3 cellular contexts compared by ENCODE assay signal in genomic region chr16:67006930-67007658, GRCh38.
TF ChIP-seq lines count a peak whose summit lies in the region.

No MANE protein-coding gene starts in this region.

TF ChIP-seq in SK-N-SH treated with all-trans-retinoic acid at 6 μM for 48 hours, 23 proteins besides CTCF, POLR2A, EP300 and RAD21 (continues in another document):
- TF ChIP-seq, protein P1, sequence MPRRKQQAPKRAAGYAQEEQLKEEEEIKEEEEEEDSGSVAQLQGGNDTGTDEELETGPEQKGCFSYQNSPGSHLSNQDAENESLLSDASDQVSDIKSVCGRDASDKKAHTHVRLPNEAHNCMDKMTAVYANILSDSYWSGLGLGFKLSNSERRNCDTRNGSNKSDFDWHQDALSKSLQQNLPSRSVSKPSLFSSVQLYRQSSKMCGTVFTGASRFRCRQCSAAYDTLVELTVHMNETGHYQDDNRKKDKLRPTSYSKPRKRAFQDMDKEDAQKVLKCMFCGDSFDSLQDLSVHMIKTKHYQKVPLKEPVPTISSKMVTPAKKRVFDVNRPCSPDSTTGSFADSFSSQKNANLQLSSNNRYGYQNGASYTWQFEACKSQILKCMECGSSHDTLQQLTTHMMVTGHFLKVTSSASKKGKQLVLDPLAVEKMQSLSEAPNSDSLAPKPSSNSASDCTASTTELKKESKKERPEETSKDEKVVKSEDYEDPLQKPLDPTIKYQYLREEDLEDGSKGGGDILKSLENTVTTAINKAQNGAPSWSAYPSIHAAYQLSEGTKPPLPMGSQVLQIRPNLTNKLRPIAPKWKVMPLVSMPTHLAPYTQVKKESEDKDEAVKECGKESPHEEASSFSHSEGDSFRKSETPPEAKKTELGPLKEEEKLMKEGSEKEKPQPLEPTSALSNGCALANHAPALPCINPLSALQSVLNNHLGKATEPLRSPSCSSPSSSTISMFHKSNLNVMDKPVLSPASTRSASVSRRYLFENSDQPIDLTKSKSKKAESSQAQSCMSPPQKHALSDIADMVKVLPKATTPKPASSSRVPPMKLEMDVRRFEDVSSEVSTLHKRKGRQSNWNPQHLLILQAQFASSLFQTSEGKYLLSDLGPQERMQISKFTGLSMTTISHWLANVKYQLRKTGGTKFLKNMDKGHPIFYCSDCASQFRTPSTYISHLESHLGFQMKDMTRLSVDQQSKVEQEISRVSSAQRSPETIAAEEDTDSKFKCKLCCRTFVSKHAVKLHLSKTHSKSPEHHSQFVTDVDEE (CRISPR knock-in tag; IDR thresholded peaks at IDR 0.05), result no peak
- TF ChIP-seq ARNTL (CRISPR knock-in tag; IDR thresholded peaks at IDR 0.05; ENCODE audit: borderline replicate concordance, low read depth) (no peak), TCF4 (CRISPR knock-in tag; IDR thresholded peaks at IDR 0.05; ENCODE audit: borderline replicate concordance) (no peak), BACH2 (CRISPR knock-in tag; IDR thresholded peaks at IDR 0.05; ENCODE audit: borderline replicate concordance) (no peak), ZNF70 (CRISPR knock-in tag; IDR thresholded peaks at IDR 0.05) (no peak), ZNF565 (CRISPR knock-in tag; conservative IDR thresholded peaks at IDR 0.05; ENCODE audit: low read depth) (no peak), OSR1 (CRISPR knock-in tag; IDR thresholded peaks at IDR 0.05) (no peak), PPARA (CRISPR knock-in tag; IDR thresholded peaks at IDR 0.05; ENCODE audit: borderline replicate concordance) (no peak), GLIS3 (CRISPR knock-in tag; IDR thresholded peaks at IDR 0.05) (no peak), ESRRG (CRISPR knock-in tag; IDR thresholded peaks at IDR 0.05) (no peak), ZFP3 (CRISPR knock-in tag; IDR thresholded peaks at IDR 0.05) (no peak), TOX (CRISPR knock-in tag; IDR thresholded peaks at IDR 0.05; ENCODE audit: borderline replicate concordance) (no peak), RARB (CRISPR knock-in tag; IDR thresholded peaks at IDR 0.05) (no peak), ISL1 (CRISPR knock-in tag; IDR thresholded peaks at IDR 0.05) (no peak), CSDC2 (CRISPR knock-in tag; IDR thresholded peaks at IDR 0.05) (no peak), SNAI2 (CRISPR knock-in tag; IDR thresholded peaks at IDR 0.05) (no peak)
- TF ChIP-seq, protein P2, sequence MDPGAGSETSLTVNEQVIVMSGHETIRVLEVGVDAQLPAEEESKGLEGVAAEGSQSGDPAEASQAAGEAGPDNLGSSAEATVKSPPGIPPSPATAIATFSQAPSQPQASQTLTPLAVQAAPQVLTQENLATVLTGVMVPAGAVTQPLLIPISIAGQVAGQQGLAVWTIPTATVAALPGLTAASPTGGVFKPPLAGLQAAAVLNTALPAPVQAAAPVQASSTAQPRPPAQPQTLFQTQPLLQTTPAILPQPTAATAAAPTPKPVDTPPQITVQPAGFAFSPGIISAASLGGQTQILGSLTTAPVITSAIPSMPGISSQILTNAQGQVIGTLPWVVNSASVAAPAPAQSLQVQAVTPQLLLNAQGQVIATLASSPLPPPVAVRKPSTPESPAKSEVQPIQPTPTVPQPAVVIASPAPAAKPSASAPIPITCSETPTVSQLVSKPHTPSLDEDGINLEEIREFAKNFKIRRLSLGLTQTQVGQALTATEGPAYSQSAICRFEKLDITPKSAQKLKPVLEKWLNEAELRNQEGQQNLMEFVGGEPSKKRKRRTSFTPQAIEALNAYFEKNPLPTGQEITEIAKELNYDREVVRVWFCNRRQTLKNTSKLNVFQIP (CRISPR knock-in tag; IDR thresholded peaks at IDR 0.05; ENCODE audit: borderline replicate concordance, low read depth), result no peak

TF ChIP-seq in SK-N-SH, 30 proteins besides CTCF, POLR2A, EP300 and RAD21 (continued from another document):
- TF ChIP-seq MXI1 (IDR thresholded peaks at IDR 0.05; ENCODE audit: low read depth, low read length) (no peak), REST (IDR thresholded peaks at IDR 0.05; ENCODE audit: low read depth, low read length) (no peak), NFIC (IDR thresholded peaks at IDR 0.05; ENCODE audit: borderline replicate concordance) (no peak), FOXJ3 (CRISPR knock-in tag; IDR thresholded peaks at IDR 0.05) (no peak)
- TF ChIP-seq, protein P3, sequence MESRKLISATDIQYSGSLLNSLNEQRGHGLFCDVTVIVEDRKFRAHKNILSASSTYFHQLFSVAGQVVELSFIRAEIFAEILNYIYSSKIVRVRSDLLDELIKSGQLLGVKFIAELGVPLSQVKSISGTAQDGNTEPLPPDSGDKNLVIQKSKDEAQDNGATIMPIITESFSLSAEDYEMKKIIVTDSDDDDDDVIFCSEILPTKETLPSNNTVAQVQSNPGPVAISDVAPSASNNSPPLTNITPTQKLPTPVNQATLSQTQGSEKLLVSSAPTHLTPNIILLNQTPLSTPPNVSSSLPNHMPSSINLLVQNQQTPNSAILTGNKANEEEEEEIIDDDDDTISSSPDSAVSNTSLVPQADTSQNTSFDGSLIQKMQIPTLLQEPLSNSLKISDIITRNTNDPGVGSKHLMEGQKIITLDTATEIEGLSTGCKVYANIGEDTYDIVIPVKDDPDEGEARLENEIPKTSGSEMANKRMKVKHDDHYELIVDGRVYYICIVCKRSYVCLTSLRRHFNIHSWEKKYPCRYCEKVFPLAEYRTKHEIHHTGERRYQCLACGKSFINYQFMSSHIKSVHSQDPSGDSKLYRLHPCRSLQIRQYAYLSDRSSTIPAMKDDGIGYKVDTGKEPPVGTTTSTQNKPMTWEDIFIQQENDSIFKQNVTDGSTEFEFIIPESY (IDR thresholded peaks at IDR 0.05; ENCODE audit: borderline replicate concordance, low read depth), result no peak

TF ChIP-seq in IMR-90, 13 proteins besides CTCF, POLR2A, EP300 and RAD21 (continued from another document):
- TF ChIP-seq BHLHE40 (IDR thresholded peaks at IDR 0.05; ENCODE audit: low read depth, low read length), result no peak
TF ChIP-seq in IMR-90: peak in this region for 1.
